10 cellular contexts compared by ENCODE assay signal in the genomic region with DNA sequence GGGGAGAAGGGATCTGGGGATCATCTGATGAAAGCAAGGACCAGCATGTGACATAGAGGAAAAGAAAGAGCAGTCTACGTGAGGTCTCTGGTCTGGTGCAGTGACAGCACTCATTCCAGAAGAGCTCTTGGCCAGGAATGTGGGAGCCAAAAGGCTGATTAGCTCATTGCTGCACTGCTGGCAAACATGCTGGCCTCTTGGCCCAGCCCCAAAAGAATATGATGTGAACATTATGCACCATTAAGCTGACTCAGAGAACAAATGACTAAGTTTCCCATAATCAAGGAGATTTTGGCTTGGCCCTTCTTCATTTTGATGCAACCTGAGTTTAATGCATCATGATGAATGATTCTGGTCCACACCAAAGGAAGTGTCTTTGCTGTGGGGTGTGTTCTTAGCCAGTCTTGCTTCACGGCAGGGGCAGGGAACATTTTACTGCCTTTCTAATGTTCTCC. TPM values are rescaled to one million over a fixed set of nuclear protein-coding genes. Genes with fewer than 3 reads are reported as not detected.
DNase-seq lines count a peak whose midpoint lies in the region; ATAC-seq and TF ChIP-seq lines count a peak whose summit lies in the region.
"Had no signal": no experiment of that assay in that cellular context is flagged by ENCODE, and none has a peak within 500 bp of the region (broad histone marks: within the 10 kb centered on the region; RNA-seq: fewer than 3 reads in every experiment).

No MANE protein-coding gene starts in this region.

- peaks cover 38% of the 10 kb centered on the region for H3K4me1 Mint-ChIP-seq in activated naive CD4-positive, alpha-beta T cell treated with anti-CD3 and anti-CD28 coated beads for 36 hours (ENCODE audit: low read depth)
- peaks cover 34% of the 10 kb centered on the region for H3K4me1 Mint-ChIP-seq in activated T-cell treated with anti-CD3 and anti-CD28 coated beads, Interleukin-2, amount 50 U/mL, for 72 hours (ENCODE audit: low read depth)
- H3K4me1 Mint-ChIP-seq in glutamatergic neuron (ENCODE audit: low read depth, unreplicated experiment), result peaks cover 2% of the 10 kb centered on the region
- H3K4me1 Mint-ChIP-seq: activated B cell treated with CpG ODN at 0.5 μM for 24 hours had no signal

- ATAC-seq in activated T-cell treated with anti-CD3 and anti-CD28 coated beads, Interleukin-2, amount 50 U/mL, for 72 hours (replicated peaks in 1 of 2), result peak; percentile 81 to 84
- peak; percentile 47 to 88 (median 70) for ATAC-seq in heart left ventricle
- ATAC-seq in thoracic aorta (ENCODE audit: insufficient number of reproducible peaks, low FRiP score, low read depth), result peak; percentile 59

- H3K27me3 ChIP-seq in heart left ventricle (no peaks in the 10 kb centered on the region), thoracic aorta (replicated peaks; ENCODE audit: insufficient read depth) (no peaks in the 10 kb centered on the region)

- no peak overlapping the region for H3K4me3 ChIP-seq in heart left ventricle
- no peak overlapping the region for H3K4me3 ChIP-seq in thoracic aorta

- WGBS in heart left ventricle, 4 donors, result 31 to 45% (median 40%) methylated on average over 2 of the region's 2 CpGs

- CTCF ChIA-PET in activated naive CD4-positive, alpha-beta T cell treated with anti-CD3 and anti-CD28 coated beads for 36 hours (lab: Charles Lee), result interaction anchor here (0.9 to 1.6 kb wide), 2 partner anchors 8 to 220 kb away, joined by 3 to 5 read pairs; no protein-coding TSS in a partner anchor

- intact Hi-C loops in activated naive CD4-positive, alpha-beta T cell treated with anti-CD3 and anti-CD28 coated beads for 36 hours (cut with micrococcal nuclease), result loop anchor here (1.0 to 5.0 kb wide), 4 partner anchors 106 to 184 kb away; no protein-coding TSS in a partner anchor
- intact Hi-C loops in heart left ventricle (cut with DNase I), result no loop called here

- no peak for TF ChIP-seq POLR2A in heart left ventricle (IDR thresholded peaks at IDR 0.05)

- H3K27me3 Mint-ChIP-seq in activated naive CD4-positive, alpha-beta T cell treated with anti-CD3 and anti-CD28 coated beads for 36 hours (ENCODE audit: low read depth), result no peaks in the 10 kb centered on the region
- H3K27me3 Mint-ChIP-seq in activated T-cell treated with anti-CD3 and anti-CD28 coated beads, Interleukin-2, amount 50 U/mL, for 72 hours (ENCODE audit: low read depth), result no peaks in the 10 kb centered on the region
- peaks cover 3% of the 10 kb centered on the region for H3K27me3 Mint-ChIP-seq in glutamatergic neuron (ENCODE audit: unreplicated experiment)
- H3K27me3 Mint-ChIP-seq: activated B cell treated with CpG ODN at 0.5 μM for 24 hours had no signal

- H3K27ac ChIP-seq in heart left ventricle, result peak overlapping the region in 2 of 12 donors; percentile 13 to 42
- H3K27ac ChIP-seq in thoracic aorta, result no peak overlapping the region

- peaks cover 5% of the 10 kb centered on the region for H3K36me3 Mint-ChIP-seq in activated naive CD4-positive, alpha-beta T cell treated with anti-CD3 and anti-CD28 coated beads for 36 hours (ENCODE audit: low read depth)
- H3K36me3 Mint-ChIP-seq in activated T-cell treated with anti-CD3 and anti-CD28 coated beads, Interleukin-2, amount 50 U/mL, for 72 hours (ENCODE audit: insufficient read depth in 2 of 2), result peaks cover 10 to 17% of the 10 kb centered on the region in 2 donors
- peaks cover 15% of the 10 kb centered on the region for H3K36me3 Mint-ChIP-seq in glutamatergic neuron (ENCODE audit: unreplicated experiment)
- H3K36me3 Mint-ChIP-seq: CD8-positive, alpha-beta T cell had no signal

- H3K27ac Mint-ChIP-seq in activated naive CD4-positive, alpha-beta T cell treated with anti-CD3 and anti-CD28 coated beads for 36 hours, result peak overlapping the region; percentile 79
- H3K27ac Mint-ChIP-seq in activated T-cell treated with anti-CD3 and anti-CD28 coated beads, Interleukin-2, amount 50 U/mL, for 72 hours, result peak overlapping the region; percentile 91
- no peak overlapping the region for H3K27ac Mint-ChIP-seq in glutamatergic neuron (ENCODE audit: unreplicated experiment)
- H3K27ac Mint-ChIP-seq: activated B cell treated with CpG ODN at 0.5 μM for 24 hours had no signal

- peaks cover 0 to 9% (median 0%) of the 10 kb centered on the region in 12 donors for H3K4me1 ChIP-seq in heart left ventricle
- H3K4me1 ChIP-seq in thoracic aorta (ENCODE audit: control insufficient read depth in 1 of 2, low read depth in 2 of 2), result peaks cover 7 to 16% of the 10 kb centered on the region in 2 donors

- H3K9me3 ChIP-seq in heart left ventricle, result peaks cover 0 to 7% (median 0%) of the 10 kb centered on the region in 12 donors
- no peaks in the 10 kb centered on the region for H3K9me3 ChIP-seq in thoracic aorta

- peak; percentile 56 for DNase-seq in activated naive CD4-positive, alpha-beta T cell treated with anti-CD3 and anti-CD28 coated beads for 36 hours
- DNase-seq in activated naive CD4-positive, alpha-beta T cell (lab: John Stamatoyannopoulos, UW), result no peak
- peak; percentile 50 to 54 for DNase-seq in activated T-cell treated with anti-CD3 and anti-CD28 coated beads, Interleukin-2, amount 50 U/mL, for 72 hours
- DNase-seq in heart left ventricle, result peak; percentile 27 to 76 (median 49)
- peak; percentile 55 for DNase-seq in thoracic aorta (ENCODE audit: low spot score)
- no peak for DNase-seq in NCI-H146 (lab: John Stamatoyannopoulos, UW)
- DNase-seq in glutamatergic neuron, result no peak
- no peak for DNase-seq in KG1 (lab: John Stamatoyannopoulos, UW)
- DNase-seq: activated B cell treated with CpG ODN at 0.5 μM for 24 hours; CD8-positive, alpha-beta T cell had no signal

- peaks cover 6% of the 10 kb centered on the region for H3K9me3 Mint-ChIP-seq in activated naive CD4-positive, alpha-beta T cell treated with anti-CD3 and anti-CD28 coated beads for 36 hours
- H3K9me3 Mint-ChIP-seq in activated T-cell treated with anti-CD3 and anti-CD28 coated beads, Interleukin-2, amount 50 U/mL, for 72 hours, result peaks cover 2 to 4% of the 10 kb centered on the region in 2 donors
- peaks cover under 1% of the 10 kb centered on the region for H3K9me3 Mint-ChIP-seq in glutamatergic neuron (ENCODE audit: unreplicated experiment)
- H3K9me3 Mint-ChIP-seq: activated B cell treated with CpG ODN at 0.5 μM for 24 hours had no signal

- H3K36me3 ChIP-seq in heart left ventricle, result no peaks in the 10 kb centered on the region
- no peaks in the 10 kb centered on the region for H3K36me3 ChIP-seq in thoracic aorta

- no peak overlapping the region for H3K4me3 Mint-ChIP-seq in activated naive CD4-positive, alpha-beta T cell treated with anti-CD3 and anti-CD28 coated beads for 36 hours
- H3K4me3 Mint-ChIP-seq in activated T-cell treated with anti-CD3 and anti-CD28 coated beads, Interleukin-2, amount 50 U/mL, for 72 hours, result peak overlapping the region; percentile 54 to 77
- H3K4me3 Mint-ChIP-seq in glutamatergic neuron (ENCODE audit: unreplicated experiment), result no peak overlapping the region
- H3K4me3 Mint-ChIP-seq: activated B cell treated with CpG ODN at 0.5 μM for 24 hours; CD8-positive, alpha-beta T cell had no signal

- no peak for TF ChIP-seq CTCF in heart left ventricle (IDR thresholded peaks at IDR 0.05)
- TF ChIP-seq CTCF in thoracic aorta (IDR thresholded peaks at IDR 0.05), result no peak
- TF ChIP-seq CTCF in glutamatergic neuron (IDR thresholded peaks at IDR 0.05; ENCODE audit: partially characterized antibody, unreplicated experiment), result no peak

RNA-seq across cellular contexts. Expression of gene PCBP3, which starts 55.0 kb away (rescaled TPM):
- total RNA-seq in activated naive CD4-positive, alpha-beta T cell treated with anti-CD3 and anti-CD28 coated beads for 36 hours, result 10 to 100 TPM; 10.0 to 10.2 TPM
- 10 to 100 TPM; 20.2 to 24.1 TPM for total RNA-seq in activated T-cell treated with anti-CD3 and anti-CD28 coated beads, Interleukin-2, amount 50 U/mL, for 72 hours
- total RNA-seq in heart left ventricle (10 to 100 TPM in 2 of 9 donors, 1 to 10 TPM in 5, under 1 TPM in 1, not detected in 1; 0.87 to 11.4 (median 2.9) TPM), thoracic aorta (10 to 100 TPM in 1 of 2 donors, 1 to 10 TPM in 1; 4.5 to 28.4 TPM), glutamatergic neuron (ENCODE audit: unreplicated experiment) (72.7 TPM)
- 1 to 10 TPM in 1 of 2 donors, under 1 TPM in 1; 0.72 to 1.9 TPM for polyA plus RNA-seq in heart left ventricle
- total RNA-seq: activated B cell treated with CpG ODN at 0.5 μM for 24 hours had no signal

Comparison
In these comparisons a context has a peak if more than half of its experiments do, and no peak if none do; other contexts are left out.
1. DNase-seq: peak in activated naive CD4-positive, alpha-beta T cell treated with anti-CD3 and anti-CD28 coated beads for 36 hours (single experiment), activated T-cell treated with anti-CD3 and anti-CD28 coated beads, Interleukin-2, amount 50 U/mL, for 72 hours (2 of 2), heart left ventricle (5 of 5) and thoracic aorta (single experiment); none in activated naive CD4-positive, alpha-beta T cell (0 of 4), NCI-H146 (single experiment), glutamatergic neuron (single experiment) and KG1 (single experiment).
2. H3K4me3 Mint-ChIP-seq: peak in activated T-cell treated with anti-CD3 and anti-CD28 coated beads, Interleukin-2, amount 50 U/mL, for 72 hours (2 of 2); none in activated naive CD4-positive, alpha-beta T cell treated with anti-CD3 and anti-CD28 coated beads for 36 hours (single experiment) and glutamatergic neuron (single experiment).
3. Peak in every context shown above with its lines, with median percentiles within 50 percentile points of each other: ATAC-seq.